ENCODE assay signal across 26 cellular contexts in the genomic region with DNA sequence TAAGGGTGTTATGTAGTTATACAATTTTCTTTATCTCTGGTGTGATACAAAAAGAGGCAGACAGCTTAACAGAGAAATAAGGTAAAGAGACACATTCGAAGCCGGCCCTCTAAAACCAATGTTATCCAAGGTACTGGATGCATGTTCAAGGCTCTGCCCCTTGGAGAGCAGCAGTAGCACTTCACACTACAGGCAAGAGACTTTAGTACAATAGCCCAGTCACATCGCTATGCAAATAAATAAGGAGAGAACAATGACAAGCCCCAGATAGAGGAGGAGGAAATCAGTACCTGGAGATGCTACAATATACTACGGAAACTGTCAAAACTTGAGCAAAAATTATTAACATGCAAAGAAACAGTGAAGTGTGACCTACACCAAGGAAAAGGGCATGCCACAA.
"Had no signal": no experiment of that assay in that cellular context is flagged by ENCODE, and none has a peak within 500 bp of the region (broad histone marks: within the 10 kb centered on the region; RNA-seq: fewer than 3 reads in every experiment).

No MANE protein-coding gene starts in this region.

- H3K4me1 Mint-ChIP-seq: mesothelial cell of epicardium; naive B cell; natural killer cell; stimulated activated memory B cell treated with anti-CD40 and anti-IgM and Interleukin-4, amounts not matched to agents 10 μg/mL and 1 μg/mL and 100 μg/mL, for 72 hours; stimulated activated naive CD8-positive, alpha-beta T cell treated with anti-CD3 and anti-CD28 coated beads, Interleukin-15, amount 100 ng/mL, for 72 hours had no signal

- H3K9me3 Mint-ChIP-seq: naive B cell; natural killer cell; stimulated activated memory B cell treated with anti-CD40 and anti-IgM and Interleukin-4, amounts not matched to agents 10 μg/mL and 1 μg/mL and 100 μg/mL, for 72 hours had no signal

- H3K27me3 ChIP-seq: left lung, right atrium auricular region, right lobe of liver, tibial nerve, upper lobe of left lung, vagina had no signal

- H3K4me3 ChIP-seq: left lung, lower lobe of right lung, ovary, right atrium auricular region, right lobe of liver, smooth muscle cell, tibial nerve, upper lobe of left lung, vagina had no signal

- H3K4me2 ChIP-seq: smooth muscle cell had no signal

- H3K36me3 ChIP-seq: left lung, lower lobe of right lung, ovary, right atrium auricular region, right lobe of liver, tibial nerve, upper lobe of left lung, vagina had no signal

- H3K27ac Mint-ChIP-seq: mesothelial cell of epicardium; naive B cell; natural killer cell; progenitor cell of endocrine pancreas; stimulated activated memory B cell treated with anti-CD40 and anti-IgM and Interleukin-4, amounts not matched to agents 10 μg/mL and 1 μg/mL and 100 μg/mL, for 72 hours; stimulated activated naive CD8-positive, alpha-beta T cell treated with anti-CD3 and anti-CD28 coated beads, Interleukin-15, amount 100 ng/mL, for 72 hours had no signal

- H3K9me3 ChIP-seq: left lung, lower lobe of right lung, ovary, right atrium auricular region, right lobe of liver, tibial nerve, upper lobe of left lung, vagina had no signal

- H3K36me3 Mint-ChIP-seq: mesothelial cell of epicardium; naive B cell; natural killer cell; stimulated activated memory B cell treated with anti-CD40 and anti-IgM and Interleukin-4, amounts not matched to agents 10 μg/mL and 1 μg/mL and 100 μg/mL, for 72 hours had no signal

- H3K27me3 Mint-ChIP-seq: progenitor cell of endocrine pancreas; stimulated activated memory B cell treated with anti-CD40 and anti-IgM and Interleukin-4, amounts not matched to agents 10 μg/mL and 1 μg/mL and 100 μg/mL, for 72 hours; stimulated activated naive CD8-positive, alpha-beta T cell treated with anti-CD3 and anti-CD28 coated beads, Interleukin-15, amount 100 ng/mL, for 72 hours had no signal

- DNase-seq: hypothalamus; kidney; left colon; lower lobe of right lung; mammary epithelial cell; mesenchymal stem cell; naive B cell; natural killer cell; ovary; right lobe of liver; stimulated activated CD4-positive, alpha-beta T cell treated with anti-CD3 and anti-CD28 coated beads, Interleukin-1b, Interleukin-23, amount 100 ng/mL, for 48 hours; stimulated activated CD4-positive, alpha-beta T cell treated with anti-CD3 and anti-CD28 coated beads, Interleukin-2, amount 100 ng/mL, for 48 hours; stimulated activated CD4-positive, alpha-beta T cell treated with anti-CD3 and anti-CD28 coated beads, Interleukin-4, amount 100 ng/mL, for 4 hours; stimulated activated CD8-positive, alpha-beta memory T cell treated with anti-CD3 and anti-CD28 coated beads, Interleukin-4, amount 100 ng/mL, for 48 hours; stimulated activated naive CD4-positive, alpha-beta T cell treated with Interleukin-2 at 50 U/mL for 16 hours; stimulated activated naive CD8-positive, alpha-beta T cell treated with anti-CD3 and anti-CD28 coated beads, Interleukin-15, amount 100 ng/mL, for 72 hours; substantia nigra; upper lobe of left lung had no signal

- H3K4me3 Mint-ChIP-seq: mesothelial cell of epicardium; naive B cell; natural killer cell; stimulated activated memory B cell treated with anti-CD40 and anti-IgM and Interleukin-4, amounts not matched to agents 10 μg/mL and 1 μg/mL and 100 μg/mL, for 72 hours; stimulated activated naive CD8-positive, alpha-beta T cell treated with anti-CD3 and anti-CD28 coated beads, Interleukin-15, amount 100 ng/mL, for 72 hours had no signal

- ATAC-seq: left colon; left lung; lower lobe of right lung; natural killer cell; right lobe of liver; stimulated activated memory B cell treated with anti-CD40 and anti-IgM and Interleukin-4, amounts not matched to agents 10 μg/mL and 1 μg/mL and 100 μg/mL, for 72 hours; stimulated activated naive CD8-positive, alpha-beta T cell treated with anti-CD3 and anti-CD28 coated beads, Interleukin-15, amount 100 ng/mL, for 72 hours had no signal

- H3K27ac ChIP-seq: left lung, lower lobe of right lung, ovary, right atrium auricular region, right lobe of liver, tibial nerve, upper lobe of left lung, vagina had no signal

- H3K4me1 ChIP-seq: left lung, lower lobe of right lung, right atrium auricular region, right lobe of liver, tibial nerve, upper lobe of left lung, vagina had no signal
